2 cellular contexts compared by ENCODE assay signal in the genomic region with DNA sequence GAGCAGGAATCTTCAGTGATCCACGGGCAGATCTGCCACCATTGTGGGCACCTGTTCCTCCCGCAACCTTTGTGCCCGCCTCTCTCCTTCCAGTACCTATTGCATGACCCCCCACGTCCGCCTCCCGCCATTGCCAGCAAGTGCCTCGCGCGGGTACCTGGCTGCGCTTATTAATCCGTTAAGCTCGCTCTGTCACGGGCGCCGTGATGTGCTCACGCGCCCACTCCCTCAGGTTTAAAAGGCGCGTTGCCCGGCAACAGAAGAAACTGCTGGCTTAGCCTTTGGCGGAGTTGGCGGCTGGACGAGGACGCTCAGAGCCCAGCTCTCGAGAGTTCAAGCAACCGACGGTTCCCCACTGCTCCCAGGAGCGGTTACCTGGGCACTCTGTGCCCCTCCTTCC. TPM values are rescaled to one million over a fixed set of nuclear protein-coding genes. Genes with fewer than 3 reads are reported as not detected.
"Had no signal": no experiment of that assay in that cellular context is flagged by ENCODE, and none has a peak within 500 bp of the region (broad histone marks: within the 10 kb centered on the region; RNA-seq: fewer than 3 reads in every experiment).

No MANE protein-coding gene starts in this region.

RNA-seq across cellular contexts. Expression of a gene that starts 6.4 kb away (rescaled TPM):
- total RNA-seq: M059J, NCI-H460 had no signal
